ENCODE assay signal across 8 cellular contexts in genomic region chr11:62753736-62754603, GRCh38. TPM values are rescaled to one million over a fixed set of nuclear protein-coding genes. Genes with fewer than 3 reads are reported as not detected.
A peak's percentile ranks its signal among the peaks of the same experiment; 100 is the strongest.
DNase-seq lines count a peak whose midpoint lies in the region; ATAC-seq and TF ChIP-seq lines count a peak whose summit lies in the region.

TSS of gene ZBTB3 (minus strand) at chr11:62754160. CDS start at chr11:62753664, 496 bp downstream.

- peaks cover 0 to 11% of the 10 kb centered on the region in 2 donors for H3K36me3 ChIP-seq in vagina

- H3K4me3 ChIP-seq in right cardiac atrium (ENCODE audit: low read length) (peak within 1 kb of the TSS; percentile 74), vagina (peak within 1 kb of the TSS; percentile 57 to 72)

- H3K9me3 ChIP-seq in T-helper 17 cell (ENCODE audit: control insufficient read depth, low read length, poor library complexity, severe bottlenecking) = no peaks in the 10 kb centered on the region
- H3K9me3 ChIP-seq in right cardiac atrium (ENCODE audit: control insufficient read depth, low read length) = no peaks in the 10 kb centered on the region
- no peaks in the 10 kb centered on the region for H3K9me3 ChIP-seq in vagina

- H3K27ac ChIP-seq in angular gyrus (ENCODE audit: low read depth, low read length) (peak within 1 kb of the TSS; percentile 99), right cardiac atrium (ENCODE audit: low read length) (peak within 1 kb of the TSS; percentile 98), vagina (peak within 1 kb of the TSS; percentile 89)

- H3K27ac Mint-ChIP-seq in T-helper 17 cell = peak within 1 kb of the TSS; percentile 94

- intact Hi-C loops in right cardiac atrium (cut with DNase I) (no loop called here), vagina (cut with DNase I) (no loop called here)

- H3K27me3 ChIP-seq in right cardiac atrium (ENCODE audit: control insufficient read depth, insufficient read depth) = no peaks in the 10 kb centered on the region
- H3K27me3 ChIP-seq in vagina = no peaks in the 10 kb centered on the region

- H3K4me1 ChIP-seq in right cardiac atrium (ENCODE audit: control insufficient read depth, insufficient read depth, low read length) (peaks cover 5% of the 10 kb centered on the region), vagina (peaks cover 19% of the 10 kb centered on the region)

- peak within 1 kb of the TSS; percentile 98 for H3K4me3 Mint-ChIP-seq in T-helper 17 cell

- peak; percentile 97 for DNase-seq in NCI-H1694 treated with DMSO at 0.1 percent for 48 hours (lab: John Stamatoyannopoulos, UW)
- DNase-seq in T-helper 17 cell = peak; percentile 91 to 94 (median 91)
- DNase-seq in right cardiac atrium = peak; percentile 97 to 98 (median 97)
- DNase-seq in pulmonary artery endothelial cell (ENCODE audit: low read depth, low spot score) = peak; percentile 100
- DNase-seq in vagina (ENCODE audit: extremely low spot score in 2 of 2) = peak; percentile 99

- no peaks in the 10 kb centered on the region for H3K27me3 Mint-ChIP-seq in T-helper 17 cell

- peak; percentile 60 for TF ChIP-seq POLR2A in GM15510 (IDR thresholded peaks at IDR 0.05; ENCODE audit: borderline replicate concordance, extremely low read depth, insufficient read length)
- TF ChIP-seq POLR2A in vagina (IDR thresholded peaks at IDR 0.05) = peak in 1 of 2 donors; percentile 53

- no peak for TF ChIP-seq CTCF in vagina (IDR thresholded peaks at IDR 0.05)

- H3K36me3 Mint-ChIP-seq in T-helper 17 cell (ENCODE audit: low read depth) = no peaks in the 10 kb centered on the region

- peak; percentile 95 for ATAC-seq in HG02885 (IDR thresholded peaks at IDR 0.05; ENCODE audit: poor library complexity, unreplicated experiment)
- peak; percentile 95 for ATAC-seq in T-helper 17 cell
- ATAC-seq in right cardiac atrium = peak; percentile 98

- under 1% methylated on average over 47 of the region's 47 CpGs for WGBS in right cardiac atrium

- H3K4me1 Mint-ChIP-seq in T-helper 17 cell = peaks cover 10% of the 10 kb centered on the region

RNA-seq across cellular contexts. Expression of gene ZBTB3, which starts in this region (rescaled TPM):
- total RNA-seq in T-helper 17 cell (1 to 10 TPM; 7.4 to 9.1 TPM), right cardiac atrium (10 to 100 TPM in 2 of 4 donors, 1 to 10 TPM in 2; 7.8 to 14.5 (median 9.5) TPM), pulmonary artery endothelial cell (8.7 and 12.1 TPM in 2 replicates), vagina (6.1 TPM)
- polyA plus RNA-seq in right cardiac atrium = 4.0 TPM

Comparison
In these comparisons a context has a peak if more than half of its experiments do, and no peak if none do; other contexts are left out.
1. Peak in every context shown above with its lines: DNase-seq, ATAC-seq, H3K4me3 ChIP-seq and H3K27ac ChIP-seq.